In genomic region chr1:171252482-171252881, GRCh38 we compare ENCODE assay signal across 9 cellular contexts. TPM values are rescaled to one million over a fixed set of nuclear protein-coding genes. Genes with fewer than 3 reads are reported as not detected.
A peak's percentile ranks its signal among the peaks of the same experiment; 100 is the strongest.
DNase-seq lines count a peak whose midpoint lies in the region; ATAC-seq and TF ChIP-seq lines count a peak whose summit lies in the region.
"Had no signal": no experiment of that assay in that cellular context is flagged by ENCODE, and none has a peak within 500 bp of the region (broad histone marks: within the 10 kb centered on the region; RNA-seq: fewer than 3 reads in every experiment).

No MANE protein-coding gene starts in this region.

- intact Hi-C loops in right lobe of liver (cut with DNase I) = loop anchor here in 1 of 2 donors (10.0 kb wide), 1 partner anchor 52 kb away; no protein-coding TSS in a partner anchor

- H3K27me3 ChIP-seq in GM06990 (replicated peaks; ENCODE audit: control insufficient read depth, insufficient read depth, low read length) = no peaks in the 10 kb centered on the region
- H3K27me3 ChIP-seq in right lobe of liver = no peaks in the 10 kb centered on the region

- no peak overlapping the region for H3K4me3 ChIP-seq in GM06990 (replicated peaks; ENCODE audit: low read depth, low read length)
- no peak overlapping the region for H3K4me3 ChIP-seq in right lobe of liver

- no peaks in the 10 kb centered on the region for H3K36me3 ChIP-seq in GM06990 (ENCODE audit: control insufficient read depth, insufficient read depth, low read length)
- H3K36me3 ChIP-seq in right lobe of liver = no peaks in the 10 kb centered on the region

- peaks cover 4% of the 10 kb centered on the region for H3K4me1 Mint-ChIP-seq in activated T-helper 17 cell treated with anti-CD3 and anti-CD28 coated beads, Interleukin-2, amount 50 U/mL, for 72 hours

- WGBS in right lobe of liver (ENCODE audit: insufficient coverage, low coverage, low lambda C conversion rate, missing lambda C conversion rate) = 51% methylated on average over 4 of the region's 5 CpGs

- no peak overlapping the region for H3K27ac ChIP-seq in right lobe of liver
- H3K27ac ChIP-seq: parathyroid adenoma had no signal

- no peaks in the 10 kb centered on the region for H3K9me3 Mint-ChIP-seq in activated T-helper 17 cell treated with anti-CD3 and anti-CD28 coated beads, Interleukin-2, amount 50 U/mL, for 72 hours

- no peak overlapping the region for H3K27ac Mint-ChIP-seq in activated T-helper 17 cell treated with anti-CD3 and anti-CD28 coated beads, Interleukin-2, amount 50 U/mL, for 72 hours

- no peak for TF ChIP-seq POLR2A in right lobe of liver (IDR thresholded peaks at IDR 0.05)

- DNase-seq in GM06990 (ENCODE audit: extremely low read depth, insufficient read length) = peak; percentile 52
- no peak for DNase-seq in right lobe of liver
- DNase-seq in islet precursor cell = no peak
- no peak for DNase-seq in activated CD8-positive, alpha-beta memory T cell treated with anti-CD3 and anti-CD28 coated beads for 24 hours
- DNase-seq in SIG-M5 treated with dmso at 0.1 percent for 504 hours (lab: John Stamatoyannopoulos, UW; ENCODE audit: unreplicated experiment) = no peak

- peak overlapping the region; percentile 56 for H3K4me3 Mint-ChIP-seq in activated T-helper 17 cell treated with anti-CD3 and anti-CD28 coated beads, Interleukin-2, amount 50 U/mL, for 72 hours

- H3K9me3 ChIP-seq in right lobe of liver = no peaks in the 10 kb centered on the region

- peaks cover 0 to 18% (median 4%) of the 10 kb centered on the region in 4 donors for H3K4me1 ChIP-seq in right lobe of liver

- ATAC-seq in GM19397 (IDR thresholded peaks at IDR 0.05; ENCODE audit: unreplicated experiment) (peak; percentile 96), HG03135 (IDR thresholded peaks at IDR 0.05; ENCODE audit: unreplicated experiment) (peak; percentile 95), right lobe of liver (no peak)
- ATAC-seq in activated T-helper 17 cell treated with anti-CD3 and anti-CD28 coated beads, Interleukin-2, amount 50 U/mL, for 72 hours (replicated peaks) = no peak

- H3K36me3 Mint-ChIP-seq in activated T-helper 17 cell treated with anti-CD3 and anti-CD28 coated beads, Interleukin-2, amount 50 U/mL, for 72 hours (ENCODE audit: low read depth) = no peaks in the 10 kb centered on the region

- H3K27me3 Mint-ChIP-seq in activated T-helper 17 cell treated with anti-CD3 and anti-CD28 coated beads, Interleukin-2, amount 50 U/mL, for 72 hours = peaks cover 39% of the 10 kb centered on the region

- TF ChIP-seq CTCF in GM06990 (IDR thresholded peaks at IDR 0.05; ENCODE audit: insufficient read depth, low read length, poor library complexity, severe bottlenecking) (no peak), right lobe of liver (IDR thresholded peaks at IDR 0.05) (no peak)

RNA-seq across cellular contexts. Expression of gene FMO1, which starts 4.2 kb away (rescaled TPM):
- total RNA-seq in activated T-helper 17 cell treated with anti-CD3 and anti-CD28 coated beads, Interleukin-2, amount 50 U/mL, for 72 hours = not detected
- total RNA-seq in right lobe of liver = 1 to 10 TPM in 3 of 6 experiments, under 1 TPM in 3; 0.15 to 7.6 (median 2.5) TPM

Comparison
In these comparisons a context has a peak if more than half of its experiments do, and no peak if none do; other contexts are left out.
1. ATAC-seq: peak in GM19397 (single experiment) and HG03135 (single experiment); none in activated T-helper 17 cell treated with anti-CD3 and anti-CD28 coated beads, Interleukin-2, amount 50 U/mL, for 72 hours (single experiment) and right lobe of liver (0 of 4).